ENCODE assay signal across 14 cellular contexts in the genomic region with DNA sequence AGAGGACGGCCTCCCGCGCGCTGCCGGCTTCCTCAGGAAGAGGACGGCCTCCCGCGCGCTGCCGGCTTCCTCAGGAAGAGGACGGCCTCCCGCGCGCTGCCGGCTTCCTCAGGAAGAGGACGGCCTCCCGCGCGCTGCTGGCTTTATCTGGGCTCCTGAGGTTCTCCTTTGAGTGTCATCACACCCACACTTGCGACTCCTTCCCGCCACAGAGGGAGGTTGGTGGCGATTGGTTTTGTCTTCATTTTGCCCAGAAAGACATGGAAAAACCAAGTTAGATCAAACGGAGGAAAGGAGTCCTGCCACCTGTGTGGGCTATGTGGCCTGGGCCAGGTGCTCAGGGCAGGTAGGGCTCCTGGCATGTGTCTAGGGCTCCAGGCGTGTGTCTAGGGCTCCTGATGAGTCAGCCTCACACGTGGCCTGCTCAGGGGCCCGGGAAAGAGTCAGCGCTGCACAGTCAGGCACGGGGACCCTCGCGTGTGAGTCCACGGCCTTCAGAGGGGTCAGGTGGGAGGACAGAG.
A peak's percentile ranks its signal among the peaks of the same experiment; 100 is the strongest.
DNase-seq lines count a peak whose midpoint lies in the region; ATAC-seq, FAIRE-seq and TF ChIP-seq lines count a peak whose summit lies in the region.
"Had no signal": no experiment of that assay in that cellular context is flagged by ENCODE, and none has a peak within 500 bp of the region (broad histone marks: within the 10 kb centered on the region; RNA-seq: fewer than 3 reads in every experiment).

No MANE protein-coding gene starts in this region.

- DNase-seq in HepG2 (ENCODE audit: low spot score) (no peak), right lobe of liver (no peak), PC-3 (peak; percentile 12), caudate nucleus (lab: John Stamatoyannopoulos, UW) (no peak), testis (peak; percentile 19), ascending aorta (ENCODE audit: low spot score in 2 of 2) (no peak)
- DNase-seq in activated CD4-positive, alpha-beta T cell treated with anti-CD3 and anti-CD28 coated beads for 48 hours, result no peak
- DNase-seq: ACHN; CD4-positive, CD25-positive, alpha-beta regulatory T cell; NCI-H1436 treated with DMSO at 0.1 percent for 48 hours; NCI-H524 treated with DMSO at 0.1 percent for 48 hours had no signal

- no peaks in the 10 kb centered on the region for H3F3A ChIP-seq in PC-3 (ENCODE audit: low read length, unreplicated experiment)

- in situ Hi-C loops in HepG2 (cut with HindIII; ENCODE audit: extremely low pct_ligation_motif_present, low pct_unique_long_range_greater_than_20kb), result no loop called here

- H3K9me3 ChIP-seq in HepG2 (ENCODE audit: low read length) (no peaks in the 10 kb centered on the region), right lobe of liver (no peaks in the 10 kb centered on the region), PC-3 (ENCODE audit: low read length) (no peaks in the 10 kb centered on the region), testis (no peaks in the 10 kb centered on the region), ascending aorta (no peaks in the 10 kb centered on the region)

- intact Hi-C loops in HepG2 (cut with micrococcal nuclease; ENCODE audit: unreplicated experiment), result no loop called here
- intact Hi-C loops in right lobe of liver (cut with DNase I), result no loop called here
- intact Hi-C loops in PC-3 (cut with micrococcal nuclease), result no loop called here
- intact Hi-C loops in testis (cut with DNase I; ENCODE audit: low total_unique reads), result no loop called here
- intact Hi-C loops in ascending aorta (cut with DNase I), result no loop called here

- WGBS in HepG2 (ENCODE audit: low lambda C conversion rate), result 57% methylated on average over 21 of the region's 31 CpGs
- WGBS in right lobe of liver (ENCODE audit: insufficient coverage, low coverage, low lambda C conversion rate, missing lambda C conversion rate), result 75% methylated on average over 15 of the region's 31 CpGs
- WGBS in testis, 2 donors, result 57 to 69% methylated on average over 17 to 21 of the region's 31 CpGs

- ATAC-seq in HepG2, result peak; percentile 53; the same call in 1 of the 3 replicates
- no peak for ATAC-seq in right lobe of liver
- no peak; the same call in 1 of the 2 replicates for ATAC-seq in PC-3
- ATAC-seq in HG03139 (IDR thresholded peaks at IDR 0.05; ENCODE audit: unreplicated experiment), result no peak

- POLR2A ChIA-PET in HepG2 (lab: Yijun Ruan, JAX) (no interaction called here), PC-3 (lab: Charles Lee; ENCODE audit: unreplicated experiment) (no interaction called here)

- BruUV-seq in HepG2 (replicated peaks; lab: Mats Ljungman, UMichigan) (no TSS peak), PC-3 (replicated peaks; lab: Mats Ljungman, UMichigan) (no TSS peak)

- H3K9me2 ChIP-seq in PC-3 (replicated peaks; ENCODE audit: low read length), result no peaks in the 10 kb centered on the region

- H3K4me3 ChIP-seq in HepG2 (replicated peaks in 1 of 3; ENCODE audit: insufficient read depth in 1 of 3, low read depth in 2 of 3, low read length in 3 of 3), result no peak overlapping the region
- no peak overlapping the region for H3K4me3 ChIP-seq in right lobe of liver
- no peak overlapping the region for H3K4me3 ChIP-seq in PC-3 (ENCODE audit: low read length)
- no peak overlapping the region for H3K4me3 ChIP-seq in testis
- H3K4me3 ChIP-seq in ascending aorta, result no peak overlapping the region

- CTCF ChIA-PET in HepG2 (lab: Yijun Ruan, JAX; ENCODE audit: low intra/inter-chr PET ratio, low total read pairs) (no interaction called here), PC-3 (lab: Charles Lee) (no interaction called here)

- no peaks in the 10 kb centered on the region for H4K20me1 ChIP-seq in HepG2 (ENCODE audit: insufficient read depth, low read length)
- H4K20me1 ChIP-seq in PC-3 (ENCODE audit: low read length), result no peaks in the 10 kb centered on the region

- no peak for TF ChIP-seq RAD21 in HepG2 (CRISPR knock-in tag; IDR thresholded peaks at IDR 0.05)

- TF ChIP-seq POLR2A in HepG2 (IDR thresholded peaks at IDR 0.05; ENCODE audit: insufficient read depth in 1 of 2, low read depth in 2 of 2, low read length in 2 of 2), result no peak
- no peak for TF ChIP-seq POLR2A in right lobe of liver (IDR thresholded peaks at IDR 0.05)
- no peak for TF ChIP-seq POLR2A in testis (IDR thresholded peaks at IDR 0.05)

- H3K79me2 ChIP-seq in HepG2 (ENCODE audit: insufficient read depth, low read length), result no peaks in the 10 kb centered on the region
- no peaks in the 10 kb centered on the region for H3K79me2 ChIP-seq in PC-3 (ENCODE audit: low read length)

- H3K4me1 ChIP-seq in HepG2 (ENCODE audit: insufficient read depth, low read length), result no peaks in the 10 kb centered on the region
- no peaks in the 10 kb centered on the region for H3K4me1 ChIP-seq in right lobe of liver
- H3K4me1 ChIP-seq in PC-3 (ENCODE audit: insufficient read depth, low read length), result peaks cover 2% of the 10 kb centered on the region; the same call in 1 of the 2 replicates
- peaks cover 15% of the 10 kb centered on the region for H3K4me1 ChIP-seq in testis
- peaks cover 4 to 9% of the 10 kb centered on the region in 2 donors for H3K4me1 ChIP-seq in ascending aorta

- H2AFZ ChIP-seq in HepG2 (ENCODE audit: low read length) (no peak overlapping the region), PC-3 (ENCODE audit: low read length) (no peak overlapping the region)

- H3K27me3 ChIP-seq in HepG2 (ENCODE audit: control insufficient read depth in 1 of 2, insufficient read depth in 2 of 2, low read length in 2 of 2), result peaks cover 16 to 62% of the 10 kb centered on the region in 2 experiments; a peak in 4 of 5 replicates
- H3K27me3 ChIP-seq in right lobe of liver, result no peaks in the 10 kb centered on the region
- peaks cover 9% of the 10 kb centered on the region; the same call in 1 of the 2 replicates for H3K27me3 ChIP-seq in PC-3 (ENCODE audit: low read length)
- H3K27me3 ChIP-seq in testis, result no peaks in the 10 kb centered on the region
- no peaks in the 10 kb centered on the region for H3K27me3 ChIP-seq in ascending aorta

- FAIRE-seq in HepG2 (lab: Jason Lieb, UNC), result no peak
- FAIRE-seq: D721Med, H54 had no signal

- H3K36me3 ChIP-seq in HepG2 (replicated peaks in 1 of 2; ENCODE audit: control insufficient read depth in 1 of 2, insufficient read depth in 2 of 2, low read length in 2 of 2) (no peaks in the 10 kb centered on the region), right lobe of liver (no peaks in the 10 kb centered on the region), PC-3 (ENCODE audit: low read depth, low read length) (no peaks in the 10 kb centered on the region), testis (ENCODE audit: low read depth, missing control alignments) (no peaks in the 10 kb centered on the region), ascending aorta (no peaks in the 10 kb centered on the region)

- TF ChIP-seq EP300 in HepG2 (IDR thresholded peaks at IDR 0.05; ENCODE audit: low read depth in 2 of 2, low read length in 2 of 2), result no peak
- no peak for TF ChIP-seq EP300 in HepG2 (CRISPR knock-in tag; IDR thresholded peaks at IDR 0.05; ENCODE audit: borderline replicate concordance)

- H3K9ac ChIP-seq in HepG2 (ENCODE audit: insufficient read depth, low read depth, low read length) (no peak overlapping the region), PC-3 (ENCODE audit: low read length) (no peak overlapping the region)

- no peak overlapping the region for H3K4me2 ChIP-seq in HepG2 (ENCODE audit: low read depth, low read length)
- H3K4me2 ChIP-seq in PC-3 (ENCODE audit: low read length), result no peak overlapping the region

- TF ChIP-seq CTCF in HepG2 (CRISPR knock-in tag; IDR thresholded peaks at IDR 0.05) (no peak), right lobe of liver (IDR thresholded peaks at IDR 0.05) (no peak), PC-3 (conservative IDR thresholded peaks at IDR 0.05; ENCODE audit: low read depth, low read length) (no peak), testis (IDR thresholded peaks at IDR 0.05) (no peak), ascending aorta (IDR thresholded peaks at IDR 0.05) (no peak)

- no peak overlapping the region for H3K27ac ChIP-seq in HepG2 (ENCODE audit: extremely low read length, insufficient read depth, low read length)
- H3K27ac ChIP-seq in right lobe of liver, result no peak overlapping the region
- H3K27ac ChIP-seq in PC-3 (ENCODE audit: low read length), result no peak overlapping the region
- peak overlapping the region; percentile 40 for H3K27ac ChIP-seq in caudate nucleus (ENCODE audit: low read depth, low read length)
- H3K27ac ChIP-seq in testis, result no peak overlapping the region
- no peak overlapping the region for H3K27ac ChIP-seq in ascending aorta

TF ChIP-seq in HepG2, 621 proteins besides CTCF, POLR2A, EP300 and RAD21 (continues in another document):
- no peak for TF ChIP-seq HNRNPL (IDR thresholded peaks at IDR 0.05; ENCODE audit: low read depth, low read length)
- peak; percentile 50 for TF ChIP-seq FOSL2 (CRISPR knock-in tag; IDR thresholded peaks at IDR 0.05)
- TF ChIP-seq, protein P1, sequence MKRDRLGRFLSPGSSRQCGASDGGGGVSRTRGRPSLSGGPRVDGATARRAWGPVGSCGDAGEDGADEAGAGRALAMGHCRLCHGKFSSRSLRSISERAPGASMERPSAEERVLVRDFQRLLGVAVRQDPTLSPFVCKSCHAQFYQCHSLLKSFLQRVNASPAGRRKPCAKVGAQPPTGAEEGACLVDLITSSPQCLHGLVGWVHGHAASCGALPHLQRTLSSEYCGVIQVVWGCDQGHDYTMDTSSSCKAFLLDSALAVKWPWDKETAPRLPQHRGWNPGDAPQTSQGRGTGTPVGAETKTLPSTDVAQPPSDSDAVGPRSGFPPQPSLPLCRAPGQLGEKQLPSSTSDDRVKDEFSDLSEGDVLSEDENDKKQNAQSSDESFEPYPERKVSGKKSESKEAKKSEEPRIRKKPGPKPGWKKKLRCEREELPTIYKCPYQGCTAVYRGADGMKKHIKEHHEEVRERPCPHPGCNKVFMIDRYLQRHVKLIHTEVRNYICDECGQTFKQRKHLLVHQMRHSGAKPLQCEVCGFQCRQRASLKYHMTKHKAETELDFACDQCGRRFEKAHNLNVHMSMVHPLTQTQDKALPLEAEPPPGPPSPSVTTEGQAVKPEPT (CRISPR knock-in tag; IDR thresholded peaks at IDR 0.05; ENCODE audit: low read depth), result no peak

Comparison
In these comparisons a context has a peak if more than half of its experiments do, and no peak if none do; other contexts are left out.
1. DNase-seq: peak in PC-3 (single experiment) and testis (single experiment); none in HepG2 (single experiment), right lobe of liver (0 of 3), caudate nucleus (0 of 61), activated CD4-positive, alpha-beta T cell treated with anti-CD3 and anti-CD28 coated beads for 48 hours (single experiment) and ascending aorta (0 of 2).